In the genomic region with DNA sequence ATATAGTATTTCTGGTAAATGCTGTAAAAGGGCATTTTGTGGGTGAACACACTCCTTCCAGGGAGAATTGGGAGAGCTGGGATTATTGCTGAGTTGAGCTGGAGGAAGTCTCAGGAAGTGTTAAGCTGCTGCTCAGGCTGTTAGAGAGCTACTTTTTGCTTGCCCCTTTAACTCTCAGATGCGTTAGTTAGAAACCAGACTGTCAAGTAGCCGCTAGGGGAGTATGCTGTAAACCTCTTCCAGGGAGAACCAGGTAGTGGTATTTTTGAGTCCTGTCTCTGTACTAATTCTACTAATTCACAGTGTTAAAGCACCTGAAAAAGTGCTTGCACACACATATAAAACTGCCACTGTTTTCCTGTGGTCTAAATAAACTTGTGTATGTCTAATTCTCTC, we compare ENCODE assay signal across 1 cellular context.
TF ChIP-seq lines count a peak whose summit lies in the region.

No MANE protein-coding gene starts in this region.

TF ChIP-seq in HepG2, 621 proteins besides CTCF, POLR2A, EP300 and RAD21:
- TF ChIP-seq ZMYM2 (CRISPR knock-in tag; IDR thresholded peaks at IDR 0.05) (no peak), SRSF9 (IDR thresholded peaks at IDR 0.05; ENCODE audit: borderline replicate concordance, insufficient read depth, low read depth, low read length, poor library complexity, severe bottlenecking) (no peak)
